8 cellular contexts compared by ENCODE assay signal in genomic region chr22:37020192-37020479, GRCh38. TPM values are rescaled to one million over a fixed set of nuclear protein-coding genes. Genes with fewer than 3 reads are reported as not detected.
A peak's percentile ranks its signal among the peaks of the same experiment; 100 is the strongest.
DNase-seq lines count a peak whose midpoint lies in the region; ATAC-seq, FAIRE-seq and TF ChIP-seq lines count a peak whose summit lies in the region.

No MANE protein-coding gene starts in this region.

- peaks cover 66% of the 10 kb centered on the region for H3K79me2 ChIP-seq in HepG2 (ENCODE audit: insufficient read depth, low read length)

- H3K27ac Mint-ChIP-seq in activated CD4-positive, alpha-beta T cell treated with anti-CD3 and anti-CD28 coated beads for 36 hours: peak overlapping the region; percentile 52
- H3K27ac Mint-ChIP-seq in central memory CD8-positive, alpha-beta T cell (ENCODE audit: low read depth): peak overlapping the region; percentile 35

- no peak for TF ChIP-seq CTCF in HepG2 (CRISPR knock-in tag; IDR thresholded peaks at IDR 0.05)

- BruUV-seq in HepG2 (replicated peaks; lab: Mats Ljungman, UMichigan): TSS peak; percentile 76

- H3K36me3 Mint-ChIP-seq in activated CD4-positive, alpha-beta T cell treated with anti-CD3 and anti-CD28 coated beads for 36 hours (ENCODE audit: low read depth): no peaks in the 10 kb centered on the region
- peaks cover 2% of the 10 kb centered on the region for H3K36me3 Mint-ChIP-seq in central memory CD8-positive, alpha-beta T cell (ENCODE audit: insufficient read depth)

- H3K4me3 ChIP-seq in HepG2 (replicated peaks in 1 of 3; ENCODE audit: insufficient read depth in 1 of 3, low read depth in 2 of 3, low read length in 3 of 3) (peak overlapping the region; percentile 86 to 94 (median 92)), thymus (ENCODE audit: low read length) (peak overlapping the region; percentile 58)

- H3K9me3 ChIP-seq in HepG2 (ENCODE audit: low read length) (no peaks in the 10 kb centered on the region), thymus (ENCODE audit: control insufficient read depth) (no peaks in the 10 kb centered on the region)

- in situ Hi-C loops in HepG2 (cut with HindIII; ENCODE audit: extremely low pct_ligation_motif_present, low pct_unique_long_range_greater_than_20kb): no loop called here

- peaks cover 13% of the 10 kb centered on the region for H3K27me3 Mint-ChIP-seq in activated CD4-positive, alpha-beta T cell treated with anti-CD3 and anti-CD28 coated beads for 36 hours
- no peaks in the 10 kb centered on the region for H3K27me3 Mint-ChIP-seq in central memory CD8-positive, alpha-beta T cell

- TF ChIP-seq RAD21 in HepG2 (CRISPR knock-in tag; IDR thresholded peaks at IDR 0.05): no peak

- CTCF ChIA-PET in activated CD4-positive, alpha-beta T cell treated with anti-CD3 and anti-CD28 coated beads for 36 hours (lab: Charles Lee): interaction anchor here (0.6 to 4.0 kb wide), 12 partner anchors 10 to 712 kb away, joined by 3 to 27 read pairs (median 4); partner anchors contain the start of gene KCTD17
- CTCF ChIA-PET in HepG2 (lab: Yijun Ruan, JAX; ENCODE audit: low intra/inter-chr PET ratio, low total read pairs): interaction anchor here (0.8 kb wide), 1 partner anchor 14 kb away, joined by 3 read pairs; no protein-coding TSS in a partner anchor

- no peaks in the 10 kb centered on the region; a peak in 1 of 5 replicates for H3K27me3 ChIP-seq in HepG2 (ENCODE audit: control insufficient read depth in 1 of 2, insufficient read depth in 2 of 2, low read length in 2 of 2)
- H3K27me3 ChIP-seq in thymus (ENCODE audit: control insufficient read depth, insufficient read depth): no peaks in the 10 kb centered on the region

- peak overlapping the region; percentile 95 for H3K9ac ChIP-seq in HepG2 (ENCODE audit: insufficient read depth, low read depth, low read length)

- no peak for DNase-seq in activated CD4-positive, alpha-beta T cell treated with anti-CD3 and anti-CD28 coated beads for 36 hours
- DNase-seq in activated CD4-positive, alpha-beta T cell treated with anti-CD3 and anti-CD28 coated beads, Interleukin-2, amount 50 U/mL, for 48 hours: no peak
- DNase-seq in NOMO-1 treated with dmso at 0.1 percent for 144 hours (lab: John Stamatoyannopoulos, UW; ENCODE audit: unreplicated experiment): peak; percentile 25
- DNase-seq in central memory CD8-positive, alpha-beta T cell (ENCODE audit: low spot score in 2 of 2): no peak
- no peak for DNase-seq in HepG2 (ENCODE audit: low spot score)
- no peak for DNase-seq in OCI-M2 (lab: John Stamatoyannopoulos, UW; ENCODE audit: unreplicated experiment)

- H3K4me1 ChIP-seq in HepG2 (ENCODE audit: insufficient read depth, low read length): peaks cover 79% of the 10 kb centered on the region
- peaks cover 12% of the 10 kb centered on the region for H3K4me1 ChIP-seq in thymus (ENCODE audit: control insufficient read depth, insufficient read depth, low read length)

- H2AFZ ChIP-seq in HepG2 (ENCODE audit: low read length): no peak overlapping the region

- peak in 1 of 2 experiments; percentile 39; a peak in 1 of 4 replicates for TF ChIP-seq POLR2A in HepG2 (IDR thresholded peaks at IDR 0.05; ENCODE audit: insufficient read depth in 1 of 2, low read depth in 2 of 2, low read length in 2 of 2)

- TF ChIP-seq EP300 in HepG2 (IDR thresholded peaks at IDR 0.05; ENCODE audit: low read depth in 2 of 2, low read length in 2 of 2) (no peak), HepG2 (CRISPR knock-in tag; IDR thresholded peaks at IDR 0.05; ENCODE audit: borderline replicate concordance) (no peak)

- H3K4me2 ChIP-seq in HepG2 (ENCODE audit: low read depth, low read length): peak overlapping the region; percentile 91

- no peak for FAIRE-seq in HepG2 (lab: Jason Lieb, UNC)

- POLR2A ChIA-PET in activated CD4-positive, alpha-beta T cell treated with anti-CD3 and anti-CD28 coated beads for 36 hours (lab: Charles Lee): no interaction called here
- POLR2A ChIA-PET in HepG2 (lab: Yijun Ruan, JAX): interaction anchor here (1.3 to 11.6 kb wide), 4 partner anchors 10 to 23 kb away, joined by 3 to 383 read pairs (median 72); no protein-coding TSS in a partner anchor

- 5% methylated on average over 3 of the region's 5 CpGs for WGBS in HepG2 (ENCODE audit: low lambda C conversion rate)
- WGBS in thymus: 5% methylated on average over 5 of the region's 5 CpGs

- H3K9me3 Mint-ChIP-seq in activated CD4-positive, alpha-beta T cell treated with anti-CD3 and anti-CD28 coated beads for 36 hours (ENCODE audit: low read depth): no peaks in the 10 kb centered on the region
- no peaks in the 10 kb centered on the region for H3K9me3 Mint-ChIP-seq in central memory CD8-positive, alpha-beta T cell

- H3K36me3 ChIP-seq in HepG2 (replicated peaks in 1 of 2; ENCODE audit: control insufficient read depth in 1 of 2, insufficient read depth in 2 of 2, low read length in 2 of 2) (peaks cover 6 to 21% of the 10 kb centered on the region in 2 experiments), thymus (ENCODE audit: control insufficient read depth, insufficient read depth) (peaks cover 3% of the 10 kb centered on the region)

- H4K20me1 ChIP-seq in HepG2 (ENCODE audit: insufficient read depth, low read length): peaks cover 21% of the 10 kb centered on the region

- H3K27ac ChIP-seq in HepG2 (ENCODE audit: extremely low read length, insufficient read depth, low read length): peak overlapping the region; percentile 88
- peak overlapping the region; percentile 40 for H3K27ac ChIP-seq in thymus (ENCODE audit: low read depth)

- H3K4me3 Mint-ChIP-seq in activated CD4-positive, alpha-beta T cell treated with anti-CD3 and anti-CD28 coated beads for 36 hours: peak overlapping the region; percentile 78
- peak overlapping the region; percentile 85 for H3K4me3 Mint-ChIP-seq in central memory CD8-positive, alpha-beta T cell

- intact Hi-C loops in activated CD4-positive, alpha-beta T cell treated with anti-CD3 and anti-CD28 coated beads for 36 hours (cut with DNase I, micrococcal nuclease): no loop called here
- intact Hi-C loops in HepG2 (cut with micrococcal nuclease; ENCODE audit: unreplicated experiment): loop anchor here (5.0 kb wide), 1 partner anchor 33 kb away; no protein-coding TSS in a partner anchor

- no peak for ATAC-seq in activated CD4-positive, alpha-beta T cell treated with anti-CD3 and anti-CD28 coated beads for 36 hours
- ATAC-seq in central memory CD8-positive, alpha-beta T cell (replicated peaks; ENCODE audit: extremely low read depth, poor library complexity, severe bottlenecking): no peak
- ATAC-seq in HepG2 (peak; percentile 15; the same call in 2 of the 3 replicates), GM19467 (IDR thresholded peaks at IDR 0.05; ENCODE audit: unreplicated experiment) (no peak)

- H3K4me1 Mint-ChIP-seq in activated CD4-positive, alpha-beta T cell treated with anti-CD3 and anti-CD28 coated beads for 36 hours: peaks cover 4% of the 10 kb centered on the region
- H3K4me1 Mint-ChIP-seq in central memory CD8-positive, alpha-beta T cell: peaks cover 16% of the 10 kb centered on the region

RNA-seq across cellular contexts. Expression of gene MPST, which starts 0.6 kb away (rescaled TPM):
- 10 to 100 TPM; 10.6 to 11.0 TPM for total RNA-seq in activated CD4-positive, alpha-beta T cell treated with anti-CD3 and anti-CD28 coated beads for 36 hours
- 94.8 and 133 TPM in 2 replicates for total RNA-seq in HepG2 (2016; rRNA removed; fragmentation: Illumina TruSeq; extraction: Trizol)
- total RNA-seq in HepG2 (2016; cell fraction: cytosol; rRNA removed; fragmentation: Illumina TruSeq; extraction: Trizol; ENCODE audit: low read depth): 214 and 241 TPM in 2 replicates
- 83.9 and 129 TPM in 2 replicates for total RNA-seq in HepG2 (2016; cell fraction: insoluble cytoplasmic fraction; rRNA removed; fragmentation: Illumina TruSeq; extraction: Trizol)
- 236 and 281 TPM in 2 replicates for total RNA-seq in HepG2 (2016; cell fraction: membrane; rRNA removed; fragmentation: Illumina TruSeq; extraction: Trizol)
- total RNA-seq in HepG2 (2016; cell fraction: nucleus; rRNA removed; fragmentation: Illumina TruSeq; extraction: Trizol): 43.0 and 55.9 TPM in 2 replicates
- polyA plus RNA-seq in HepG2 (2011; rRNA removed) (141 and 191 TPM in 2 replicates), thymus (32.1 TPM)
- 159 and 302 TPM in 2 replicates for polyA plus RNA-seq in HepG2 (2011; cell fraction: cytosol; rRNA removed)
- 297 and 319 TPM in 2 replicates for polyA plus RNA-seq in HepG2 (2011; cell fraction: nucleus; rRNA removed)
- polyA plus RNA-seq in HepG2 (2012): 112 and 147 TPM in 2 replicates
- polyA plus RNA-seq in HepG2 (2016; cell fraction: cytosol; fragmentation: Illumina TruSeq; extraction: Trizol; ENCODE audit: low read depth): 221 and 245 TPM in 2 replicates
- polyA plus RNA-seq in HepG2 (2016; cell fraction: insoluble cytoplasmic fraction; fragmentation: Illumina TruSeq; extraction: Trizol; ENCODE audit: low read depth): 107 and 116 TPM in 2 replicates
- 209 and 227 TPM in 2 replicates for polyA plus RNA-seq in HepG2 (2016; cell fraction: membrane; fragmentation: Illumina TruSeq; extraction: Trizol; ENCODE audit: low read depth)
- 107 and 117 TPM in 2 replicates for polyA plus RNA-seq in HepG2 (2016; cell fraction: nucleus; fragmentation: Illumina TruSeq; extraction: Trizol; ENCODE audit: insufficient read depth, low read depth)
- 17.7 and 144 TPM in 2 replicates for polyA minus RNA-seq in HepG2 (2011; rRNA and poly(A)+ RNA removed; ENCODE audit: low replicate concordance)
- polyA minus RNA-seq in HepG2 (2011; cell fraction: cytosol; rRNA and poly(A)+ RNA removed): 94.1 and 104 TPM in 2 replicates
- 39.0 and 46.2 TPM in 2 replicates for polyA minus RNA-seq in HepG2 (2011; cell fraction: nucleus; rRNA and poly(A)+ RNA removed)

RNA-seq across cellular contexts. Expression of gene TST, which starts 0.9 kb away (rescaled TPM):
- 1 to 10 TPM; 1.8 to 2.1 TPM for total RNA-seq in activated CD4-positive, alpha-beta T cell treated with anti-CD3 and anti-CD28 coated beads for 36 hours
- 44.1 and 44.6 TPM in 2 replicates for total RNA-seq in HepG2 (2016; rRNA removed; fragmentation: Illumina TruSeq; extraction: Trizol)
- total RNA-seq in HepG2 (2016; cell fraction: cytosol; rRNA removed; fragmentation: Illumina TruSeq; extraction: Trizol; ENCODE audit: low read depth): 13.7 and 15.5 TPM in 2 replicates
- total RNA-seq in HepG2 (2016; cell fraction: insoluble cytoplasmic fraction; rRNA removed; fragmentation: Illumina TruSeq; extraction: Trizol): 40.1 and 44.0 TPM in 2 replicates
- total RNA-seq in HepG2 (2016; cell fraction: membrane; rRNA removed; fragmentation: Illumina TruSeq; extraction: Trizol): 17.1 and 24.3 TPM in 2 replicates
- 22.6 and 23.7 TPM in 2 replicates for total RNA-seq in HepG2 (2016; cell fraction: nucleus; rRNA removed; fragmentation: Illumina TruSeq; extraction: Trizol)
- polyA plus RNA-seq in HepG2 (2011; rRNA removed): 63.6 and 86.4 TPM in 2 replicates
- 76.5 and 98.4 TPM in 2 replicates for polyA plus RNA-seq in HepG2 (2011; cell fraction: cytosol; rRNA removed)
- polyA plus RNA-seq in HepG2 (2011; cell fraction: nucleus; rRNA removed): 54.5 and 63.2 TPM in 2 replicates
- polyA plus RNA-seq in HepG2 (2012): 53.9 and 67.5 TPM in 2 replicates
- polyA plus RNA-seq in HepG2 (2016; cell fraction: cytosol; fragmentation: Illumina TruSeq; extraction: Trizol; ENCODE audit: low read depth): 13.5 and 13.9 TPM in 2 replicates
- 41.1 and 43.9 TPM in 2 replicates for polyA plus RNA-seq in HepG2 (2016; cell fraction: insoluble cytoplasmic fraction; fragmentation: Illumina TruSeq; extraction: Trizol; ENCODE audit: low read depth)
- 14.3 and 18.2 TPM in 2 replicates for polyA plus RNA-seq in HepG2 (2016; cell fraction: membrane; fragmentation: Illumina TruSeq; extraction: Trizol; ENCODE audit: low read depth)
- polyA plus RNA-seq in HepG2 (2016; cell fraction: nucleus; fragmentation: Illumina TruSeq; extraction: Trizol; ENCODE audit: insufficient read depth, low read depth): 31.5 and 36.8 TPM in 2 replicates
- 30.9 and 77.7 TPM in 2 replicates for polyA minus RNA-seq in HepG2 (2011; rRNA and poly(A)+ RNA removed; ENCODE audit: low replicate concordance)
- 20.6 and 23.0 TPM in 2 replicates for polyA minus RNA-seq in HepG2 (2011; cell fraction: cytosol; rRNA and poly(A)+ RNA removed)
- polyA minus RNA-seq in HepG2 (2011; cell fraction: nucleus; rRNA and poly(A)+ RNA removed): 24.1 and 24.4 TPM in 2 replicates
- 17.1 TPM for polyA plus RNA-seq in thymus

RNA-seq across cellular contexts. Expression of gene KCTD17, which starts 31.4 kb away (rescaled TPM):
- 10 to 100 TPM; 32.5 to 36.8 TPM for total RNA-seq in activated CD4-positive, alpha-beta T cell treated with anti-CD3 and anti-CD28 coated beads for 36 hours
- 4.5 and 5.3 TPM in 2 replicates for total RNA-seq in HepG2 (2016; rRNA removed; fragmentation: Illumina TruSeq; extraction: Trizol)
- 2.1 and 2.4 TPM in 2 replicates for total RNA-seq in HepG2 (2016; cell fraction: cytosol; rRNA removed; fragmentation: Illumina TruSeq; extraction: Trizol; ENCODE audit: low read depth)
- 3.3 and 4.9 TPM in 2 replicates for total RNA-seq in HepG2 (2016; cell fraction: insoluble cytoplasmic fraction; rRNA removed; fragmentation: Illumina TruSeq; extraction: Trizol)
- 3.7 and 3.8 TPM in 2 replicates for total RNA-seq in HepG2 (2016; cell fraction: membrane; rRNA removed; fragmentation: Illumina TruSeq; extraction: Trizol)
- 2.9 and 4.4 TPM in 2 replicates for total RNA-seq in HepG2 (2016; cell fraction: nucleus; rRNA removed; fragmentation: Illumina TruSeq; extraction: Trizol)
- polyA plus RNA-seq in HepG2 (2011; rRNA removed): 11.7 and 17.4 TPM in 2 replicates
- 11.0 and 11.5 TPM in 2 replicates for polyA plus RNA-seq in HepG2 (2011; cell fraction: cytosol; rRNA removed)
- 52.2 and 53.1 TPM in 2 replicates for polyA plus RNA-seq in HepG2 (2011; cell fraction: nucleus; rRNA removed)
- 5.3 and 11.6 TPM in 2 replicates for polyA plus RNA-seq in HepG2 (2012)
- polyA plus RNA-seq in HepG2 (2016; cell fraction: cytosol; fragmentation: Illumina TruSeq; extraction: Trizol; ENCODE audit: low read depth): 2.5 and 3.1 TPM in 2 replicates
- 4.6 and 5.0 TPM in 2 replicates for polyA plus RNA-seq in HepG2 (2016; cell fraction: insoluble cytoplasmic fraction; fragmentation: Illumina TruSeq; extraction: Trizol; ENCODE audit: low read depth)
- 2.8 and 4.0 TPM in 2 replicates for polyA plus RNA-seq in HepG2 (2016; cell fraction: membrane; fragmentation: Illumina TruSeq; extraction: Trizol; ENCODE audit: low read depth)
- 5.0 and 5.9 TPM in 2 replicates for polyA plus RNA-seq in HepG2 (2016; cell fraction: nucleus; fragmentation: Illumina TruSeq; extraction: Trizol; ENCODE audit: insufficient read depth, low read depth)
- 0.28 and 24.0 TPM in 2 replicates for polyA minus RNA-seq in HepG2 (2011; rRNA and poly(A)+ RNA removed; ENCODE audit: low replicate concordance)
- 4.6 and 5.1 TPM in 2 replicates for polyA minus RNA-seq in HepG2 (2011; cell fraction: cytosol; rRNA and poly(A)+ RNA removed)
- 6.8 and 7.3 TPM in 2 replicates for polyA minus RNA-seq in HepG2 (2011; cell fraction: nucleus; rRNA and poly(A)+ RNA removed)
- 25.2 TPM for polyA plus RNA-seq in thymus

Comparison
In these comparisons a context has a peak if more than half of its experiments do, and no peak if none do; other contexts are left out.
1. RNA of gene TST, which starts 0.9 kb away (total RNA-seq): 13.7 to 44.6 TPM in HepG2; 1.8 to 2.1 TPM in activated CD4-positive, alpha-beta T cell treated with anti-CD3 and anti-CD28 coated beads for 36 hours; every median in the first group is over 4 times any median in the second.